In genomic region chr5:35041251-35041650, GRCh38 we compare ENCODE assay signal across 31 cellular contexts. TPM values are rescaled to one million over a fixed set of nuclear protein-coding genes. Genes with fewer than 3 reads are reported as not detected.
"Had no signal": no experiment of that assay in that cellular context is flagged by ENCODE, and none has a peak within 500 bp of the region (broad histone marks: within the 10 kb centered on the region; RNA-seq: fewer than 3 reads in every experiment).

No MANE protein-coding gene starts in this region.

- H3K4me3 ChIP-seq: heart left ventricle, lower lobe of right lung, right lobe of liver, skin epidermis, stomach, suprapubic skin, tibial nerve had no signal

- H3K27ac ChIP-seq: brain microvascular endothelial cell, heart left ventricle, lower lobe of right lung, right lobe of liver, skin epidermis, stomach, suprapubic skin, tibial nerve had no signal

- H3K27ac Mint-ChIP-seq: activated B cell treated with CpG ODN at 0.5 μM for 24 hours; activated naive CD4-positive, alpha-beta T cell treated with anti-CD3 and anti-CD28 coated beads, Interleukin-2, amount 10 ng/mL, durations not matched to agents 7 days and 5 days; dendritic cell treated with granulocyte-macrophage colony-stimulating factor and Interleukin-4, amounts not matched to agents 40 ng/mL and 50 ng/mL, for 4 days; naive B cell; stimulated activated effector memory CD8-positive, alpha-beta T cell treated with anti-CD3 and anti-CD28 coated beads, Interleukin-12 subunit alpha, Interleukin-12 subunit beta, amount 100 ng/mL, for 72 hours; T-helper 17 cell had no signal

- H3K9me3 ChIP-seq: heart left ventricle, lower lobe of right lung, right lobe of liver, stomach, suprapubic skin, tibial nerve had no signal

- H3K4me1 ChIP-seq: heart left ventricle, lower lobe of right lung, stomach, tibial nerve had no signal

- H3K4me3 Mint-ChIP-seq: activated B cell treated with CpG ODN at 0.5 μM for 24 hours; activated naive CD4-positive, alpha-beta T cell treated with anti-CD3 and anti-CD28 coated beads, Interleukin-2, amount 10 ng/mL, durations not matched to agents 7 days and 5 days; dendritic cell treated with granulocyte-macrophage colony-stimulating factor and Interleukin-4, amounts not matched to agents 40 ng/mL and 50 ng/mL, for 4 days; naive B cell; stimulated activated effector memory CD8-positive, alpha-beta T cell treated with anti-CD3 and anti-CD28 coated beads, Interleukin-12 subunit alpha, Interleukin-12 subunit beta, amount 100 ng/mL, for 72 hours; T-helper 17 cell had no signal

- ATAC-seq: heart left ventricle; lower lobe of right lung; right lobe of liver; stimulated activated effector memory CD8-positive, alpha-beta T cell treated with anti-CD3 and anti-CD28 coated beads, Interleukin-12 subunit alpha, Interleukin-12 subunit beta, amount 100 ng/mL, for 72 hours; T-helper 17 cell had no signal

- H3K9me3 Mint-ChIP-seq: activated B cell treated with CpG ODN at 0.5 μM for 24 hours; activated naive CD4-positive, alpha-beta T cell treated with anti-CD3 and anti-CD28 coated beads, Interleukin-2, amount 10 ng/mL, durations not matched to agents 7 days and 5 days; dendritic cell treated with granulocyte-macrophage colony-stimulating factor and Interleukin-4, amounts not matched to agents 40 ng/mL and 50 ng/mL, for 4 days; naive B cell; stimulated activated effector memory CD8-positive, alpha-beta T cell treated with anti-CD3 and anti-CD28 coated beads, Interleukin-12 subunit alpha, Interleukin-12 subunit beta, amount 100 ng/mL, for 72 hours had no signal

- DNase-seq: activated B cell treated with CpG ODN at 0.5 μM for 24 hours; activated CD4-positive, alpha-beta T cell treated with anti-CD3 and anti-CD28 coated beads for 4 hours; activated CD4-positive, alpha-beta T cell treated with anti-CD3 and anti-CD28 coated beads, Interleukin-2, amount 50 U/mL, for 48 hours; activated CD8-positive, alpha-beta memory T cell treated with anti-CD3 and anti-CD28 coated beads, Interleukin-2, amount 50 U/mL, for 48 hours; activated effector memory CD4-positive, alpha-beta T cell treated with anti-CD3 and anti-CD28 coated beads, Interleukin-2, amount 50 U/mL, for 16 hours; activated naive CD4-positive, alpha-beta T cell treated with anti-CD3 and anti-CD28 coated beads, Interleukin-2, amount 10 ng/mL, durations not matched to agents 7 days and 5 days; anterior cingulate cortex; brain microvascular endothelial cell; caudate nucleus; effector CD4-positive, alpha-beta T cell; heart left ventricle; islet precursor cell; left cardiac atrium; lower lobe of right lung; naive B cell; occipital lobe; posterior cingulate gyrus; right lobe of liver; stimulated activated CD4-positive, alpha-beta T cell treated with anti-CD3 and anti-CD28 coated beads, Interleukin-1b, Interleukin-23, amount 100 ng/mL, for 48 hours; stomach; T-helper 17 cell had no signal

- H3K27me3 ChIP-seq: brain microvascular endothelial cell, right lobe of liver, stomach, suprapubic skin, tibial nerve had no signal

- H3K36me3 ChIP-seq: brain microvascular endothelial cell, heart left ventricle, lower lobe of right lung, right lobe of liver, stomach, suprapubic skin, tibial nerve had no signal

- H3K4me1 Mint-ChIP-seq: activated B cell treated with CpG ODN at 0.5 μM for 24 hours; activated naive CD4-positive, alpha-beta T cell treated with anti-CD3 and anti-CD28 coated beads, Interleukin-2, amount 10 ng/mL, durations not matched to agents 7 days and 5 days; naive B cell; stimulated activated effector memory CD8-positive, alpha-beta T cell treated with anti-CD3 and anti-CD28 coated beads, Interleukin-12 subunit alpha, Interleukin-12 subunit beta, amount 100 ng/mL, for 72 hours; T-helper 17 cell had no signal

- H3K36me3 Mint-ChIP-seq: activated naive CD4-positive, alpha-beta T cell treated with anti-CD3 and anti-CD28 coated beads, Interleukin-2, amount 10 ng/mL, durations not matched to agents 7 days and 5 days; naive B cell; stimulated activated effector memory CD8-positive, alpha-beta T cell treated with anti-CD3 and anti-CD28 coated beads, Interleukin-12 subunit alpha, Interleukin-12 subunit beta, amount 100 ng/mL, for 72 hours had no signal

RNA-seq across cellular contexts. Expression of gene AGXT2, which starts 6.5 kb away (rescaled TPM):
- total RNA-seq: activated B cell treated with CpG ODN at 0.5 μM for 24 hours; activated CD8-positive, alpha-beta memory T cell treated with anti-CD3 and anti-CD28 coated beads for 36 hours; epithelial cell of proximal tubule; heart left ventricle; left cardiac atrium; lower lobe of right lung; mesenteric fat pad; occipital lobe; suprapubic skin; T-helper 17 cell; tibial nerve; urinary bladder had no signal
- polyA plus RNA-seq: heart left ventricle, neural cell, stomach had no signal
